18 cellular contexts compared by ENCODE assay signal in the genomic region with DNA sequence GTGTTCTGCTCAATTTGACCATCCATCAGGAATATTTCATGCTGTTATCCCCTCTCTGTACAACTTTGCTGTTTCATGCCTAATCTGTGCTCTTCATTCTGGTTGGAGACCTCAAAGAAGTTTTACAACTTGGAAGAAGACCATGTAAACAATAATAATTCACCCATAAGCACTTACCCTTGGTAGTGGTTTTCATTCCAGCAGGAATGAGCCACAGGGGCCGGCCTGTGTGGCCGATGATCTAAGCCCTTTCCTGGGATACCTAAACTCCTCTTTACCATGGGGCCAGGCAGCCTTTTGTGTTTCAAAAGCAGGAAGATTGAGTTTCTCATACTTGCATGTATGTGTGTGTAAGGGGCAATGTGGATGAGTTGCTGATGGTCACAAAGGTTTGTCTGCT.
DNase-seq lines count a peak whose midpoint lies in the region; ATAC-seq, FAIRE-seq and TF ChIP-seq lines count a peak whose summit lies in the region.
"Had no signal": no experiment of that assay in that cellular context is flagged by ENCODE, and none has a peak within 500 bp of the region (broad histone marks: within the 10 kb centered on the region; RNA-seq: fewer than 3 reads in every experiment).

No MANE protein-coding gene starts in this region.

- H3K56ac ChIP-seq in H1 (replicated peaks; ENCODE audit: insufficient read length, low read depth, low read length): no peak overlapping the region
- no peak overlapping the region for H3K56ac ChIP-seq in mesendoderm (ENCODE audit: low read length)

- peak; percentile 37 for DNase-seq in AG20443 (ENCODE audit: low spot score)
- peak; percentile 57 for DNase-seq in LHCN-M2 (ENCODE audit: low read depth)
- no peak for DNase-seq in H1 (ENCODE audit: low read depth in 1 of 2, low spot score in 2 of 2)
- DNase-seq in mesendoderm: no peak
- no peak for DNase-seq in D341Med (ENCODE audit: low spot score)
- DNase-seq in osteoblast (ENCODE audit: insufficient read length, low spot score, missing footprints): no peak
- DNase-seq: Caco-2; caudate nucleus; esophagus squamous epithelium; hippocampal formation; NCI-H1694; NCI-H510A treated with DMSO at 0.1 percent for 48 hours; stimulated activated CD4-positive, alpha-beta T cell treated with anti-CD3 and anti-CD28 coated beads, Interleukin-4, amount 100 ng/mL, for 1 hour had no signal

- H3K79me1 ChIP-seq in H1 (ENCODE audit: low read depth, low read length) (no peaks in the 10 kb centered on the region), mesendoderm (ENCODE audit: low read length) (no peaks in the 10 kb centered on the region)

- POLR2A ChIA-PET in H1 (lab: Charles Lee; ENCODE audit: partially characterized antibody): no interaction called here

- TF ChIP-seq CTCF in H1 (IDR thresholded peaks at IDR 0.05; ENCODE audit: control extremely low read depth in 1 of 3, insufficient read depth in 1 of 3, low read depth in 1 of 3, low read length in 3 of 3) (no peak), osteoblast (IDR thresholded peaks at IDR 0.05; ENCODE audit: extremely low read depth, low read depth, low read length) (no peak)

- H3K4me3 ChIP-seq in H1 (ENCODE audit: extremely low read depth in 1 of 4, insufficient read depth in 2 of 4, low read depth in 3 of 4, low read length in 4 of 4) (no peak overlapping the region), mesendoderm (ENCODE audit: low read length) (no peak overlapping the region), osteoblast (ENCODE audit: insufficient read depth, low read length) (no peak overlapping the region)
- H3K4me3 ChIP-seq: esophagus squamous epithelium had no signal

- H3K4ac ChIP-seq in H1 (replicated peaks; ENCODE audit: insufficient read length, low read depth, low read length) (no peak overlapping the region), mesendoderm (ENCODE audit: low read depth, low read length) (peak overlapping the region; percentile 70)

- no peak overlapping the region for H3K27ac ChIP-seq in H1 (ENCODE audit: low read depth, low read length)
- H3K27ac ChIP-seq in mesendoderm (ENCODE audit: low read depth, low read length): no peak overlapping the region
- no peak overlapping the region for H3K27ac ChIP-seq in osteoblast (ENCODE audit: low read depth, low read length)
- H3K27ac ChIP-seq: esophagus squamous epithelium had no signal

- no peak for TF ChIP-seq RAD21 in H1 (IDR thresholded peaks at IDR 0.05 in 1 of 2, conservative IDR thresholded peaks at IDR 0.05 in 1 of 2; ENCODE audit: low read depth in 2 of 2, low read length in 2 of 2)

- peaks cover 0 to 7% (median 3%) of the 10 kb centered on the region in 4 experiments; a peak in 2 of 7 replicates for H3K4me1 ChIP-seq in H1 (replicated peaks in 1 of 4; ENCODE audit: control insufficient read depth in 3 of 4, insufficient read depth in 4 of 4, low read length in 3 of 4)
- no peaks in the 10 kb centered on the region for H3K4me1 ChIP-seq in mesendoderm (ENCODE audit: control insufficient read depth, low read depth, low read length)
- peaks cover 6% of the 10 kb centered on the region for H3K4me1 ChIP-seq in osteoblast (ENCODE audit: insufficient read depth, low read length)
- H3K4me1 ChIP-seq: esophagus squamous epithelium had no signal

- H3K23ac ChIP-seq in H1 (ENCODE audit: insufficient read length) (no peak overlapping the region), mesendoderm (ENCODE audit: low read length) (no peak overlapping the region)

- H3K4me2 ChIP-seq in H1 (ENCODE audit: insufficient read depth in 1 of 2, low read depth in 2 of 2, low read length in 2 of 2) (no peak overlapping the region), mesendoderm (ENCODE audit: low read length) (no peak overlapping the region), osteoblast (ENCODE audit: insufficient read depth, low read length) (no peak overlapping the region)

- ATAC-seq in GM18858 (IDR thresholded peaks at IDR 0.05; ENCODE audit: unreplicated experiment): no peak
- ATAC-seq in GM21367 (IDR thresholded peaks at IDR 0.05; ENCODE audit: unreplicated experiment): no peak

- H2BK20ac ChIP-seq in H1 (ENCODE audit: low read length): no peak overlapping the region

- H3K36me3 ChIP-seq in H1 (ENCODE audit: control insufficient read depth in 2 of 4, insufficient read depth in 4 of 4, low read length in 3 of 4): no peaks in the 10 kb centered on the region
- no peaks in the 10 kb centered on the region for H3K36me3 ChIP-seq in mesendoderm (ENCODE audit: control insufficient read depth, insufficient read depth, low read length)
- H3K36me3 ChIP-seq in osteoblast (ENCODE audit: insufficient read depth, low read length): no peaks in the 10 kb centered on the region
- H3K36me3 ChIP-seq: esophagus squamous epithelium had no signal

- H2BK15ac ChIP-seq in H1 (ENCODE audit: low read length): no peak overlapping the region
- peak overlapping the region; percentile 85 for H2BK15ac ChIP-seq in mesendoderm (replicated peaks; ENCODE audit: low read depth)

- H4K20me1 ChIP-seq in H1 (replicated peaks in 1 of 2; ENCODE audit: control insufficient read depth in 1 of 2, insufficient read depth in 2 of 2, low read length in 2 of 2) (no peaks in the 10 kb centered on the region), osteoblast (ENCODE audit: insufficient read depth, low read length) (no peaks in the 10 kb centered on the region)

- CTCF ChIA-PET in H1 (lab: Charles Lee; ENCODE audit: partially characterized antibody): interaction anchor here (0.7 kb wide), 1 partner anchor 39 kb away, joined by 3 read pairs; no protein-coding TSS in a partner anchor

- H4K8ac ChIP-seq in H1 (ENCODE audit: extremely low read depth, insufficient read depth, low read length) (no peak overlapping the region), mesendoderm (ENCODE audit: low read depth, low read length) (no peak overlapping the region)

- H3K14ac ChIP-seq in H1 (ENCODE audit: insufficient read length): no peak overlapping the region

- H2AFZ ChIP-seq in H1 (ENCODE audit: low read length) (peak overlapping the region; percentile 7; the same call in 1 of the 2 replicates), osteoblast (ENCODE audit: low read length) (no peak overlapping the region)

- H2AK5ac ChIP-seq in H1 (ENCODE audit: low read depth, low read length): no peak overlapping the region
- H2AK5ac ChIP-seq in mesendoderm (ENCODE audit: low read length): no peak overlapping the region

- H2BK5ac ChIP-seq in H1 (ENCODE audit: low read depth, low read length): no peak overlapping the region
- H2BK5ac ChIP-seq in mesendoderm (ENCODE audit: low read length): no peak overlapping the region

- no peak overlapping the region for H2BK120ac ChIP-seq in H1 (replicated peaks; ENCODE audit: low read depth, low read length)
- no peak overlapping the region for H2BK120ac ChIP-seq in mesendoderm (ENCODE audit: low read depth, low read length)

- WGBS in H1 (ENCODE audit: extremely low coverage in 1 of 2, insufficient coverage in 1 of 2, insufficient read length in 1 of 2, insufficient replicate concordance in 2 of 2, low coverage in 1 of 2, low lambda C conversion rate in 2 of 2, missing lambda C conversion rate in 1 of 2), 2 experiments: 80% methylated on average over 2 of the region's 2 CpGs; no CpG with 5 or more reads in 1 of the 2 experiments
- WGBS in mesendoderm (ENCODE audit: extremely low coverage, insufficient coverage, low lambda C conversion rate): no CpG with 5 or more reads among the region's 2 CpGs

- H4K91ac ChIP-seq in H1 (replicated peaks; ENCODE audit: insufficient read length, low read length): no peak overlapping the region

- no peaks in the 10 kb centered on the region for H3K79me2 ChIP-seq in H1 (ENCODE audit: control insufficient read depth in 1 of 2, insufficient read depth in 2 of 2, low read length in 2 of 2)
- H3K79me2 ChIP-seq in mesendoderm (ENCODE audit: control insufficient read depth, insufficient read depth, low read length): no peaks in the 10 kb centered on the region
- H3K79me2 ChIP-seq in osteoblast (ENCODE audit: insufficient read depth, low read length): no peaks in the 10 kb centered on the region

- H4K5ac ChIP-seq in H1 (ENCODE audit: insufficient read length, low read depth, low read length): no peak overlapping the region
- H4K5ac ChIP-seq in mesendoderm (ENCODE audit: low read length): no peak overlapping the region

- peaks cover 7 to 8% of the 10 kb centered on the region in 2 experiments; a peak in 2 of 4 replicates for H3K9me3 ChIP-seq in H1 (ENCODE audit: insufficient read depth in 2 of 2, low read depth in 1 of 2, low read length in 1 of 2)
- H3K9me3 ChIP-seq in osteoblast (ENCODE audit: low read depth, low read length): no peaks in the 10 kb centered on the region
- H3K9me3 ChIP-seq: Caco-2 had no signal

- H3K27me3 ChIP-seq in H1 (replicated peaks in 1 of 4; ENCODE audit: control insufficient read depth in 3 of 4, extremely low read depth in 1 of 4, insufficient read depth in 3 of 4, low read length in 3 of 4): no peaks in the 10 kb centered on the region
- no peaks in the 10 kb centered on the region for H3K27me3 ChIP-seq in mesendoderm (ENCODE audit: insufficient read depth, low read length, poor library complexity)
- H3K27me3 ChIP-seq in osteoblast (ENCODE audit: insufficient read depth, low read length): no peaks in the 10 kb centered on the region
- H3K27me3 ChIP-seq: esophagus squamous epithelium had no signal

- TF ChIP-seq EP300 in H1 (IDR thresholded peaks at IDR 0.05; ENCODE audit: borderline replicate concordance in 1 of 2, low read depth in 2 of 2, low read length in 2 of 2): no peak

- no peaks in the 10 kb centered on the region for H3K23me2 ChIP-seq in H1 (ENCODE audit: low read depth, low read length)

- H3K18ac ChIP-seq in H1 (ENCODE audit: extremely low read depth, low read length): no peak overlapping the region
- H3K18ac ChIP-seq in mesendoderm (ENCODE audit: low read length): peak overlapping the region; percentile 68

- TF ChIP-seq POLR2A in H1 (IDR thresholded peaks at IDR 0.05; ENCODE audit: control extremely low read depth in 1 of 2, low read depth in 2 of 2, low read length in 2 of 2): no peak

- H2BK12ac ChIP-seq in H1 (ENCODE audit: low read depth, low read length): no peak overlapping the region

- H3K9ac ChIP-seq in H1 (replicated peaks in 1 of 4; ENCODE audit: extremely low read depth in 1 of 4, low read depth in 3 of 4, low read length in 3 of 4) (no peak overlapping the region), mesendoderm (ENCODE audit: low read length) (no peak overlapping the region)

- FAIRE-seq in H1 (lab: Jason Lieb, UNC): peak; percentile 63
- FAIRE-seq: G401.6, GM12891, urothelium cell line had no signal

TF ChIP-seq in H1, 55 proteins besides CTCF, POLR2A, EP300 and RAD21:
- TF ChIP-seq SAP30 (IDR thresholded peaks at IDR 0.05; ENCODE audit: insufficient read depth, insufficient replicate concordance, low read length) (no peak), SIRT6 (IDR thresholded peaks at IDR 0.05; ENCODE audit: low read length) (no peak), SP1 (IDR thresholded peaks at IDR 0.05; ENCODE audit: low read depth, low read length) (no peak), GTF2F1 (IDR thresholded peaks at IDR 0.05; ENCODE audit: borderline replicate concordance, low read depth, low read length) (no peak), HDAC2 (IDR thresholded peaks at IDR 0.05; ENCODE audit: borderline replicate concordance in 1 of 2, low read depth in 2 of 2, low read length in 2 of 2) (no peak)

Comparison
In these comparisons a context has a peak if more than half of its experiments do, and no peak if none do; other contexts are left out.
1. DNase-seq: peak in AG20443 (single experiment) and LHCN-M2 (single experiment); none in H1 (0 of 2), mesendoderm (single experiment), D341Med (single experiment) and osteoblast (single experiment).